Comparison of ENCODE assay signal across 8 cellular contexts in genomic region chr11:64331569-64332371, GRCh38. TPM values are rescaled to one million over a fixed set of nuclear protein-coding genes. Genes with fewer than 3 reads are reported as not detected.
DNase-seq lines count a peak whose midpoint lies in the region; ATAC-seq and TF ChIP-seq lines count a peak whose summit lies in the region.

No MANE protein-coding gene starts in this region.

- peaks cover 21% of the 10 kb centered on the region for H3K4me1 ChIP-seq in lower lobe of right lung

- no peaks in the 10 kb centered on the region for H3K36me3 ChIP-seq in WERI-Rb-1
- H3K36me3 ChIP-seq in lower lobe of right lung: no peaks in the 10 kb centered on the region

- H3K9me3 ChIP-seq in WERI-Rb-1 (ENCODE audit: severe bottlenecking) (no peaks in the 10 kb centered on the region), lower lobe of right lung (no peaks in the 10 kb centered on the region)

- intact Hi-C loops in lower lobe of right lung (cut with DNase I): no loop called here

- H3K27me3 ChIP-seq in WERI-Rb-1 (ENCODE audit: insufficient read depth, low read depth, severe bottlenecking) (no peaks in the 10 kb centered on the region), lower lobe of right lung (ENCODE audit: low read depth) (no peaks in the 10 kb centered on the region)

- H3K4me3 ChIP-seq in WERI-Rb-1 (ENCODE audit: low read depth, low read length): no peak overlapping the region
- no peak overlapping the region for H3K4me3 ChIP-seq in lower lobe of right lung

- H3K27ac ChIP-seq in WERI-Rb-1 (no peak overlapping the region), lower lobe of right lung (peak overlapping the region; percentile 69)

- peak; percentile 77 for TF ChIP-seq CTCF in WERI-Rb-1 (IDR thresholded peaks at IDR 0.05; ENCODE audit: low read depth, low read length)
- peak; percentile 70 for TF ChIP-seq CTCF in lower lobe of right lung (IDR thresholded peaks at IDR 0.05)

- peak; percentile 77 for DNase-seq in COLO829 (ENCODE audit: low spot score)
- peak; percentile 99 for DNase-seq in MV-4-11 (lab: John Stamatoyannopoulos, UW)
- DNase-seq in WERI-Rb-1: peak; percentile 80
- DNase-seq in central memory CD4-positive, alpha-beta T cell: peak; percentile 48
- peak; percentile 94 for DNase-seq in lower lobe of right lung
- peak; percentile 32 to 63 for DNase-seq in stimulated activated CD8-positive, alpha-beta memory T cell treated with anti-CD3 and anti-CD28 coated beads, Interleukin-4, amount 100 ng/mL, for 4 hours (ENCODE audit: low read depth in 2 of 2, low spot score in 1 of 2)

- ATAC-seq in GM21515 (IDR thresholded peaks at IDR 0.05; ENCODE audit: unreplicated experiment) (peak; percentile 44), lower lobe of right lung (peak; percentile 89 to 90), HG03342 (IDR thresholded peaks at IDR 0.05; ENCODE audit: unreplicated experiment) (no peak)

RNA-seq across cellular contexts. Expression of gene CCDC88B, which starts 8.2 kb away (rescaled TPM):
- total RNA-seq in lower lobe of right lung: 40.0 TPM

RNA-seq across cellular contexts. Expression of gene PRDX5, which starts 13.8 kb away (rescaled TPM):
- total RNA-seq in lower lobe of right lung: 203 TPM

RNA-seq across cellular contexts. Expression of gene TRMT112, which starts 14.4 kb away (rescaled TPM):
- 178 TPM for total RNA-seq in lower lobe of right lung

RNA-seq across cellular contexts. Expression of gene ESRRA, which starts 26.4 kb away (rescaled TPM):
- total RNA-seq in lower lobe of right lung: 47.9 TPM

RNA-seq across cellular contexts. Expression of gene RPS6KA4, which starts 27.2 kb away (rescaled TPM):
- 36.1 TPM for total RNA-seq in lower lobe of right lung

Comparison
In these comparisons a context has a peak if more than half of its experiments do, and no peak if none do; other contexts are left out.
1. DNase-seq: peak in every context shown above with its lines; median percentile 99 in MV-4-11; 94 in lower lobe of right lung; 80 in WERI-Rb-1; 77 in COLO829; 48 in central memory CD4-positive, alpha-beta T cell; 48 in stimulated activated CD8-positive, alpha-beta memory T cell treated with anti-CD3 and anti-CD28 coated beads, Interleukin-4, amount 100 ng/mL, for 4 hours.